9 cellular contexts compared by ENCODE assay signal in the genomic region with DNA sequence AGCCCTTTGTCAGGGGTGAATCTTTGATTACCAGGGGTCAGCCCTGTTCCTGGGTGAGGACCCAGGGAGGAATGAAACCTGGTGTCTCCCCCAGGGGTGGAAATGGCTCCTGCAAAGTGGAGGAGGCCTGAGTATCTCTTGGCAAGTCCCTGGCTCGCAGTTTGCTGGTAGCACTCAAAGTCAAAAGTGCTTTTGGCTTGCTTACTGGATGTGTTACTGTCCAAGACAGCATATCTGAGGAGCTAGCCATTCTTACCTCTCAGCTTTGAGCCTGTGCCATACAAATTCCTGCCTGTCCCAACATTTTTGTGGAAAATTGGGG. TPM values are rescaled to one million over a fixed set of nuclear protein-coding genes. Genes with fewer than 3 reads are reported as not detected.
DNase-seq lines count a peak whose midpoint lies in the region; ATAC-seq and TF ChIP-seq lines count a peak whose summit lies in the region.
"Had no signal": no experiment of that assay in that cellular context is flagged by ENCODE, and none has a peak within 500 bp of the region (broad histone marks: within the 10 kb centered on the region; RNA-seq: fewer than 3 reads in every experiment).

No MANE protein-coding gene starts in this region.

- H3K27ac Mint-ChIP-seq in activated CD4-positive, alpha-beta T cell treated with anti-CD3 and anti-CD28 coated beads for 36 hours, result no peak overlapping the region

- H3K36me3 ChIP-seq in DND-41 (ENCODE audit: insufficient read depth, low read length) (no peaks in the 10 kb centered on the region), cardiac muscle cell (no peaks in the 10 kb centered on the region), sigmoid colon (no peaks in the 10 kb centered on the region)

- no peak for TF ChIP-seq POLR2A in sigmoid colon (IDR thresholded peaks at IDR 0.05)

- no peaks in the 10 kb centered on the region for H3K79me2 ChIP-seq in DND-41 (ENCODE audit: insufficient read depth, low read length)

- H3K27ac ChIP-seq in DND-41 (ENCODE audit: low read length) (no peak overlapping the region), cardiac muscle cell (peak overlapping the region; percentile 8), sigmoid colon (peak overlapping the region in 3 of 4 donors; percentile 22 to 64 (median 63))

- no peak overlapping the region for H3K9ac ChIP-seq in DND-41 (ENCODE audit: low read depth, low read length)

- no peak for TF ChIP-seq EP300 in sigmoid colon (IDR thresholded peaks at IDR 0.05)

- no peak overlapping the region for H3K4me2 ChIP-seq in DND-41 (ENCODE audit: insufficient read depth, low read length)

- CTCF ChIA-PET in activated CD4-positive, alpha-beta T cell treated with anti-CD3 and anti-CD28 coated beads for 36 hours (lab: Charles Lee), result interaction anchor here (0.7 kb wide), 1 partner anchor 144 kb away, joined by 4 read pairs; no protein-coding TSS in a partner anchor

- POLR2A ChIA-PET in activated CD4-positive, alpha-beta T cell treated with anti-CD3 and anti-CD28 coated beads for 36 hours (lab: Charles Lee), result no interaction called here

- no peaks in the 10 kb centered on the region for H4K20me1 ChIP-seq in DND-41 (ENCODE audit: insufficient read depth, low read length)

- peaks cover 17% of the 10 kb centered on the region for H3K4me1 Mint-ChIP-seq in activated CD4-positive, alpha-beta T cell treated with anti-CD3 and anti-CD28 coated beads for 36 hours

- WGBS in sigmoid colon, 2 donors, result 43 to 51% methylated on average over 1 of the region's 1 CpG

- H3K27me3 Mint-ChIP-seq in activated CD4-positive, alpha-beta T cell treated with anti-CD3 and anti-CD28 coated beads for 36 hours, result peaks cover 2% of the 10 kb centered on the region

- H2AFZ ChIP-seq in DND-41 (ENCODE audit: low read depth, low read length), result peak overlapping the region; percentile 38

- H3K4me3 ChIP-seq in DND-41 (ENCODE audit: low read depth in 1 of 2, low read length in 2 of 2) (no peak overlapping the region), WI38 (ENCODE audit: low read depth, low read length) (peak overlapping the region; percentile 37), cardiac muscle cell (no peak overlapping the region), sigmoid colon (peak overlapping the region; percentile 9 to 44 (median 30))

- DNase-seq in DND-41 (no peak), cardiac muscle cell (ENCODE audit: low read depth in 1 of 2, low spot score in 1 of 2) (peak; percentile 34 to 39), sigmoid colon (no peak), GM13976 (ENCODE audit: low spot score) (no peak), NCI-H82 treated with DMSO at 0.1 percent for 48 hours (lab: John Stamatoyannopoulos, UW; ENCODE audit: unreplicated experiment) (no peak)
- no peak for DNase-seq in activated CD4-positive, alpha-beta T cell treated with anti-CD3 and anti-CD28 coated beads for 36 hours
- DNase-seq: NCI-H446 had no signal

- in situ Hi-C loops in GM13976 (cut with MboI; ENCODE audit: low sequenced_read_pairs, unreplicated experiment), result no loop called here

- TF ChIP-seq CTCF in DND-41 (IDR thresholded peaks at IDR 0.05; ENCODE audit: borderline replicate concordance, extremely low read depth, low read length, poor library complexity, severe bottlenecking) (no peak), WI38 (IDR thresholded peaks at IDR 0.05; ENCODE audit: low read depth, low read length) (no peak), cardiac muscle cell (IDR thresholded peaks at IDR 0.05; ENCODE audit: low read depth, low read length) (no peak), sigmoid colon (IDR thresholded peaks at IDR 0.05) (no peak), GM13976 (IDR thresholded peaks at IDR 0.05; ENCODE audit: borderline replicate concordance, control extremely low read depth, extremely low read depth, insufficient read depth, missing control alignments) (no peak)

- intact Hi-C loops in sigmoid colon (cut with DNase I), result no loop called here
- intact Hi-C loops in activated CD4-positive, alpha-beta T cell treated with anti-CD3 and anti-CD28 coated beads for 36 hours (cut with DNase I, micrococcal nuclease), result loop anchor here in 1 of 2 experiments (10.0 kb wide), 1 partner anchor 471 kb away; a partner anchor contains a TSS

- H3K9me3 ChIP-seq in DND-41 (ENCODE audit: insufficient read depth, low read length, severe bottlenecking), result no peaks in the 10 kb centered on the region
- no peaks in the 10 kb centered on the region for H3K9me3 ChIP-seq in cardiac muscle cell (ENCODE audit: low read depth)
- peaks cover 0 to 3% (median 0%) of the 10 kb centered on the region in 4 donors for H3K9me3 ChIP-seq in sigmoid colon

- H3K27me3 ChIP-seq in DND-41 (ENCODE audit: insufficient read depth, low read length, poor library complexity), result no peaks in the 10 kb centered on the region
- H3K27me3 ChIP-seq in cardiac muscle cell, result no peaks in the 10 kb centered on the region
- no peaks in the 10 kb centered on the region for H3K27me3 ChIP-seq in sigmoid colon

- no peak overlapping the region for H3K4me3 Mint-ChIP-seq in activated CD4-positive, alpha-beta T cell treated with anti-CD3 and anti-CD28 coated beads for 36 hours

- H3K4me1 ChIP-seq in DND-41 (ENCODE audit: insufficient read depth, low read length) (0 out of 2 replicates have a peak, but pooled peaks cover 3% of the 10 kb centered on the region), cardiac muscle cell (ENCODE audit: low read depth) (peaks cover 9% of the 10 kb centered on the region), sigmoid colon (peaks cover 0 to 38% (median 28%) of the 10 kb centered on the region in 4 donors)

- no peaks in the 10 kb centered on the region for H3K36me3 Mint-ChIP-seq in activated CD4-positive, alpha-beta T cell treated with anti-CD3 and anti-CD28 coated beads for 36 hours (ENCODE audit: low read depth)

- peaks cover 2% of the 10 kb centered on the region for H3K9me3 Mint-ChIP-seq in activated CD4-positive, alpha-beta T cell treated with anti-CD3 and anti-CD28 coated beads for 36 hours (ENCODE audit: low read depth)

- ATAC-seq in DND-41 (ENCODE audit: insufficient read depth, low read depth) (no peak), HG03378 (IDR thresholded peaks at IDR 0.05; ENCODE audit: unreplicated experiment) (no peak)
- ATAC-seq in activated CD4-positive, alpha-beta T cell treated with anti-CD3 and anti-CD28 coated beads for 36 hours, result no peak

RNA-seq across cellular contexts. Expression of a gene that starts 9.9 kb away (rescaled TPM):
- total RNA-seq in cardiac muscle cell (15.2 and 26.0 TPM in 2 replicates), sigmoid colon (1 to 10 TPM; 2.0 to 8.0 (median 2.6) TPM)
- polyA plus RNA-seq in cardiac muscle cell (20.0 and 22.0 TPM in 2 replicates), sigmoid colon (1 to 10 TPM in 2 of 3 donors, under 1 TPM in 1; 0.92 to 2.3 (median 1.2) TPM)
- under 1 TPM; 0.11 TPM for total RNA-seq in activated CD4-positive, alpha-beta T cell treated with anti-CD3 and anti-CD28 coated beads for 36 hours

Comparison
In these comparisons a context has a peak if more than half of its experiments do, and no peak if none do; other contexts are left out.
1. DNase-seq: peak in cardiac muscle cell (2 of 2); none in DND-41 (single experiment), sigmoid colon (single experiment), GM13976 (single experiment), activated CD4-positive, alpha-beta T cell treated with anti-CD3 and anti-CD28 coated beads for 36 hours (single experiment) and NCI-H82 treated with DMSO at 0.1 percent for 48 hours (single experiment).
2. H3K4me3 ChIP-seq: peak in WI38 (single experiment) and sigmoid colon (4 of 4); none in DND-41 (0 of 2) and cardiac muscle cell (single experiment).